In the genomic region with DNA sequence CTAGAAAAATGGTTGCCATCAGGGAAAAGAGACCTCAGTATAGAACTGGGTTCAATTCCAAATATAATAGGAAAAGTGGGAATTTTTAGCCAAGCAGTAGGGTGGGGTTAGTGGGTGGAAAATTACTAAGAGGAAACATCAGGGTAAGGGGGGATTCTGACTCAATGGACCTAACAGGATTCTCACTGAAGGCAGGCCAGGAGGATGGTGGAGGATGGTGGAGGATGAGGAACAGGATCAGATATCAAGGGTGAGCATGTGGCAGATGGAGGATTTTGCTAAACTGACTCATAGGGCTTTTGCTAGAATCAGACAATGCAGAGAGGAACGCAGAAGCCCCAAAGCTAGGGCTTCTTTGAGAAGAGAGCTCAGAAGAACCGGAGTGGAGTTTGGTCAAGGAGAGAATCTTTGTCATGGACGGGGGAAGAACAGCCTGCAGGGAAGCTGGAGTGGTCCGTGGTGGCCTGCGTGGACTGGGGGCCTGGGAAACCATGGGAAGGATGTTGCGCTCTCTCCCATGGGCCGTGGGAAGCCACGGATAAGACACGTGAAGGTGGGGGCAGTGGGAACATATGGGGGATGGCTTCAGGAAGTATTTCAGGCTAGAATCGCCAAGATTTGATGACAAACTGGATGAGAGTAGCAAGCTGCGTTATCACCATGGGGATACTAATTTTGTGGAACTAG, we compare ENCODE assay signal across 1 cellular context.
TF ChIP-seq lines count a peak whose summit lies in the region.

No MANE protein-coding gene starts in this region.

TF ChIP-seq in H1, 55 proteins besides CTCF, POLR2A, EP300 and RAD21 (continued from another document):
- TF ChIP-seq TAF7 (optimal IDR thresholded peaks at IDR 0.05; ENCODE audit: borderline replicate concordance, low read depth, low read length) (no peak), BRCA1 (IDR thresholded peaks at IDR 0.05; ENCODE audit: low read depth, low read length) (no peak), CTBP2 (IDR thresholded peaks at IDR 0.05; ENCODE audit: borderline replicate concordance, insufficient read depth, insufficient read length, low read length) (no peak), TAF1 (IDR thresholded peaks at IDR 0.05; ENCODE audit: low read depth, low read length) (no peak), ASH2L (IDR thresholded peaks at IDR 0.05; ENCODE audit: low read length) (no peak), GABPA (IDR thresholded peaks at IDR 0.05; ENCODE audit: borderline replicate concordance, insufficient read depth, low read length) (no peak)
